ENCODE assay signal across 1 cellular context in the genomic region with DNA sequence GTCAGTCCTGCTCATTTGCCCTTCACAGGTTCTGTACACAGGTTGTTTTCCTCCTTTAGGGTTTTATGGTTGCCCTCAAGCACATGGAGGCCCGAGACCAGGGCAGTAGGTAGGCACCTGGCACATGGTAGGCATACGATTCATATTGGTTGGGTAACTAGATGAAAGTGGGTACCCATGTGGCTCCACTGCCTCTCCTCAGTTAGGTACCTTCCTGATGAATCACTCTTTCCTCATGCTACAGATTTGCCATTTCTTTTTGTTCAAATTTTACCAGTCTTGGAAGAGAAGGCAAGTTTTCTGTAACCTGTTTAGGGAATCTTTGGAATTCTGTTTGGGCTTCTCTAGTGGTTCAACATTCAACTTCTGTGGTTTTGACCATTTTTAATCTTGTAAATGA.
TF ChIP-seq lines count a peak whose summit lies in the region.

No MANE protein-coding gene starts in this region.

TF ChIP-seq in SK-N-SH treated with all-trans-retinoic acid at 6 μM for 48 hours, 23 proteins besides CTCF, POLR2A, EP300 and RAD21 (continued from another document):
- TF ChIP-seq, protein P1, sequence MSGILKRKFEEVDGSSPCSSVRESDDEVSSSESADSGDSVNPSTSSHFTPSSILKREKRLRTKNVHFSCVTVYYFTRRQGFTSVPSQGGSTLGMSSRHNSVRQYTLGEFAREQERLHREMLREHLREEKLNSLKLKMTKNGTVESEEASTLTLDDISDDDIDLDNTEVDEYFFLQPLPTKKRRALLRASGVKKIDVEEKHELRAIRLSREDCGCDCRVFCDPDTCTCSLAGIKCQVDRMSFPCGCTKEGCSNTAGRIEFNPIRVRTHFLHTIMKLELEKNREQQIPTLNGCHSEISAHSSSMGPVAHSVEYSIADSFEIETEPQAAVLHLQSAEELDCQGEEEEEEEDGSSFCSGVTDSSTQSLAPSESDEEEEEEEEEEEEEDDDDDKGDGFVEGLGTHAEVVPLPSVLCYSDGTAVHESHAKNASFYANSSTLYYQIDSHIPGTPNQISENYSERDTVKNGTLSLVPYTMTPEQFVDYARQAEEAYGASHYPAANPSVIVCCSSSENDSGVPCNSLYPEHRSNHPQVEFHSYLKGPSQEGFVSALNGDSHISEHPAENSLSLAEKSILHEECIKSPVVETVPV (CRISPR knock-in tag; IDR thresholded peaks at IDR 0.05), result no peak
- TF ChIP-seq ZFP30 (CRISPR knock-in tag; IDR thresholded peaks at IDR 0.05) (no peak), SNAI2 (CRISPR knock-in tag; IDR thresholded peaks at IDR 0.05) (no peak)
